12 cellular contexts compared by ENCODE assay signal in the genomic region with DNA sequence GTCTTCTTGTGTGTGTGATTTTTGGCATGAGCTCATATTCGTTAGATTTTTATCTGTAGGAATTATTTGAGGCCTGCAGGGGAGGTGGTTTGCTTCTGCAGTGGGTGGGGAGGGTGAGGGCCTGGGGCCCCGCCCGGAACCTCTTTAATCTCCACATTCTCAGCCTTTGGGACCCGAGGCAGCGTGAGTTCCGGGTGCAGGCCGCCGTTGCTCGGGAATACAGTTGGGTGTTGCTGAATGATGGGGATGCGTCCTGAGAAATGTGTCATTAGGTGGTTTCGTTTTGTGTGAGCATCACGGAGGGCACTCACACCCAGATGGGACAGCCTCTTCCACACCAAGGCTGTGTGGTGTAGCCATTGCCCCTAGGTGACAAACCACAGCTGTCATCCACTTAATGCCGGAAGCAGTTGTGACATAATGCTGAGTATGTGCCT. TPM values are rescaled to one million over a fixed set of nuclear protein-coding genes. Genes with fewer than 3 reads are reported as not detected.
DNase-seq lines count a peak whose midpoint lies in the region; ATAC-seq and TF ChIP-seq lines count a peak whose summit lies in the region.
"Had no signal": no experiment of that assay in that cellular context is flagged by ENCODE, and none has a peak within 500 bp of the region (broad histone marks: within the 10 kb centered on the region; RNA-seq: fewer than 3 reads in every experiment).

No MANE protein-coding gene starts in this region.

- H3K4me3 ChIP-seq in lower lobe of right lung (no peak overlapping the region), upper lobe of left lung (no peak overlapping the region), smooth muscle cell (no peak overlapping the region)

- H3K9me3 ChIP-seq in lower lobe of right lung = no peaks in the 10 kb centered on the region
- H3K9me3 ChIP-seq in upper lobe of left lung = peaks cover 0 to 5% (median 2%) of the 10 kb centered on the region in 4 donors
- no peaks in the 10 kb centered on the region for H3K9me3 ChIP-seq in smooth muscle cell (replicated peaks; ENCODE audit: low read depth)

- no peak overlapping the region for H3K9ac ChIP-seq in smooth muscle cell (ENCODE audit: low read depth)

- H4K20me1 ChIP-seq in smooth muscle cell (ENCODE audit: low read depth) = peaks cover 4% of the 10 kb centered on the region

- H3K36me3 ChIP-seq in lower lobe of right lung (peaks cover 9% of the 10 kb centered on the region), upper lobe of left lung (peaks cover 0 to 28% (median 6%) of the 10 kb centered on the region in 4 donors), smooth muscle cell (ENCODE audit: low read depth) (no peaks in the 10 kb centered on the region)

- intact Hi-C loops in lower lobe of right lung (cut with DNase I) = no loop called here

- H3K27ac Mint-ChIP-seq in activated CD8-positive, alpha-beta memory T cell treated with anti-CD3 and anti-CD28 coated beads, Interleukin-2, amount 10 ng/mL, durations not matched to agents 7 days and 5 days = peak overlapping the region; percentile 84
- H3K27ac Mint-ChIP-seq: B cell had no signal

- WGBS in upper lobe of left lung, 2 donors = 67 to 87% methylated on average over 10 to 13 of the region's 13 CpGs
- WGBS in smooth muscle cell (ENCODE audit: low lambda C conversion rate) = 90% methylated on average over 13 of the region's 13 CpGs

- no peak for TF ChIP-seq EP300 in upper lobe of left lung (IDR thresholded peaks at IDR 0.05)

- ATAC-seq in activated CD8-positive, alpha-beta memory T cell treated with anti-CD3 and anti-CD28 coated beads, Interleukin-2, amount 10 ng/mL, durations not matched to agents 7 days and 5 days = peak; percentile 83
- ATAC-seq in lower lobe of right lung (peak; percentile 66 to 79), upper lobe of left lung (ENCODE audit: low FRiP score in 2 of 2) (peak; percentile 58 to 71), HG02571 (IDR thresholded peaks at IDR 0.05; ENCODE audit: unreplicated experiment) (no peak)

- peaks cover 3% of the 10 kb centered on the region for H3K9me3 Mint-ChIP-seq in activated CD8-positive, alpha-beta memory T cell treated with anti-CD3 and anti-CD28 coated beads, Interleukin-2, amount 10 ng/mL, durations not matched to agents 7 days and 5 days (ENCODE audit: low read depth)

- H3F3A ChIP-seq in smooth muscle cell (ENCODE audit: low read depth) = no peaks in the 10 kb centered on the region

- CTCF ChIA-PET in activated CD8-positive, alpha-beta memory T cell treated with anti-CD3 and anti-CD28 coated beads, Interleukin-2, amount 10 ng/mL, durations not matched to agents 7 days and 5 days (lab: Charles Lee) = interaction anchor here (0.6 to 2.7 kb wide), 13 partner anchors 10 to 116 kb away, joined by 3 to 14 read pairs (median 4); a partner anchor contains a TSS

- H2AFZ ChIP-seq in smooth muscle cell (ENCODE audit: low read depth) = no peak overlapping the region

- H3K4me1 ChIP-seq in lower lobe of right lung = no peaks in the 10 kb centered on the region
- H3K4me1 ChIP-seq in upper lobe of left lung = no peaks in the 10 kb centered on the region
- H3K4me1 ChIP-seq in smooth muscle cell (ENCODE audit: low read depth) = no peaks in the 10 kb centered on the region
- H3K4me1 ChIP-seq: heart left ventricle had no signal

- H3K27me3 ChIP-seq in lower lobe of right lung (ENCODE audit: low read depth) = no peaks in the 10 kb centered on the region
- H3K27me3 ChIP-seq in upper lobe of left lung = no peaks in the 10 kb centered on the region
- H3K27me3 ChIP-seq in smooth muscle cell (ENCODE audit: low read depth) = no peaks in the 10 kb centered on the region
- H3K27me3 ChIP-seq: heart left ventricle had no signal

- H3K79me2 ChIP-seq in smooth muscle cell (ENCODE audit: low read depth) = no peaks in the 10 kb centered on the region

- H3K27ac ChIP-seq in lower lobe of right lung = no peak overlapping the region
- H3K27ac ChIP-seq in upper lobe of left lung = peak overlapping the region in 1 of 4 donors; percentile 16
- H3K27ac ChIP-seq in smooth muscle cell (ENCODE audit: low read depth) = no peak overlapping the region
- H3K27ac ChIP-seq: heart left ventricle had no signal

- no peak overlapping the region for H3K4me2 ChIP-seq in smooth muscle cell

- H3K36me3 Mint-ChIP-seq in activated CD8-positive, alpha-beta memory T cell treated with anti-CD3 and anti-CD28 coated beads, Interleukin-2, amount 10 ng/mL, durations not matched to agents 7 days and 5 days = peaks cover 18% of the 10 kb centered on the region

- peak overlapping the region; percentile 62 for H3K4me3 Mint-ChIP-seq in activated CD8-positive, alpha-beta memory T cell treated with anti-CD3 and anti-CD28 coated beads, Interleukin-2, amount 10 ng/mL, durations not matched to agents 7 days and 5 days
- H3K4me3 Mint-ChIP-seq: B cell had no signal

- no peak for TF ChIP-seq POLR2A in upper lobe of left lung (IDR thresholded peaks at IDR 0.05)

- H3K4me1 Mint-ChIP-seq in activated CD8-positive, alpha-beta memory T cell treated with anti-CD3 and anti-CD28 coated beads, Interleukin-2, amount 10 ng/mL, durations not matched to agents 7 days and 5 days = peaks cover 35% of the 10 kb centered on the region
- H3K4me1 Mint-ChIP-seq: B cell had no signal

- TF ChIP-seq CTCF in lower lobe of right lung (IDR thresholded peaks at IDR 0.05) (no peak), upper lobe of left lung (IDR thresholded peaks at IDR 0.05) (no peak), smooth muscle cell (IDR thresholded peaks at IDR 0.05; ENCODE audit: borderline replicate concordance, insufficient read depth, poor library complexity, severe bottlenecking) (no peak)

- peak in 2 of 3 donors; percentile 37 to 45 for DNase-seq in stimulated activated CD4-positive, alpha-beta T cell treated with anti-CD3 and anti-CD28 coated beads, Interleukin-12 subunit alpha, Interleukin-12 subunit beta, amount 100 ng/mL, for 48 hours (ENCODE audit: low read depth in 2 of 3, low spot score in 1 of 3)
- no peak for DNase-seq in stimulated activated CD4-positive, alpha-beta T cell treated with anti-CD3 and anti-CD28 coated beads, Interleukin-4, amount 100 ng/mL, for 1 hour
- peak; percentile 95 for DNase-seq in activated CD8-positive, alpha-beta memory T cell treated with anti-CD3 and anti-CD28 coated beads, Interleukin-2, amount 10 ng/mL, durations not matched to agents 7 days and 5 days
- DNase-seq in lower lobe of right lung = no peak
- DNase-seq in upper lobe of left lung = peak; percentile 28 to 52
- no peak for DNase-seq in smooth muscle cell (lab: John Stamatoyannopoulos, UW; ENCODE audit: unreplicated experiment)
- DNase-seq in hippocampal formation (lab: John Stamatoyannopoulos, UW) = no peak
- DNase-seq: amniotic stem cell, heart left ventricle had no signal

- H3K27me3 Mint-ChIP-seq in activated CD8-positive, alpha-beta memory T cell treated with anti-CD3 and anti-CD28 coated beads, Interleukin-2, amount 10 ng/mL, durations not matched to agents 7 days and 5 days = peaks cover 3% of the 10 kb centered on the region
- H3K27me3 Mint-ChIP-seq: B cell had no signal

RNA-seq across cellular contexts. Expression of a gene that starts 13.7 kb away (rescaled TPM):
- under 1 TPM in 1 of 2 experiments, not detected in 1; 0.20 TPM for total RNA-seq in activated CD8-positive, alpha-beta memory T cell treated with anti-CD3 and anti-CD28 coated beads, Interleukin-2, amount 10 ng/mL, durations not matched to agents 7 days and 5 days
- total RNA-seq in lower lobe of right lung (not detected), upper lobe of left lung (1 to 10 TPM in 1 of 6 donors, under 1 TPM in 2, not detected in 3; 0.59 to 2.1 (median 0.91) TPM), smooth muscle cell (not detected in 2 replicates)
- 0.34 TPM in 2 replicates for polyA plus RNA-seq in smooth muscle cell
- total RNA-seq: B cell, M059J had no signal
- polyA plus RNA-seq: heart left ventricle had no signal

RNA-seq across cellular contexts. Expression of a gene that starts 28.5 kb away (rescaled TPM):
- 10 to 100 TPM; 21.6 to 26.2 TPM for total RNA-seq in activated CD8-positive, alpha-beta memory T cell treated with anti-CD3 and anti-CD28 coated beads, Interleukin-2, amount 10 ng/mL, durations not matched to agents 7 days and 5 days
- total RNA-seq in lower lobe of right lung (29.4 TPM), upper lobe of left lung (100 to 1,000 TPM in 1 of 6 donors, 10 to 100 TPM in 5; 12.5 to 155 (median 35.8) TPM), smooth muscle cell (3.7 and 7.0 TPM in 2 replicates)
- polyA plus RNA-seq in smooth muscle cell = 18.7 and 20.7 TPM in 2 replicates

RNA-seq across cellular contexts. Expression of a gene that starts 46.0 kb away (rescaled TPM):
- under 1 TPM in 1 of 2 experiments, not detected in 1; 0.12 TPM for total RNA-seq in activated CD8-positive, alpha-beta memory T cell treated with anti-CD3 and anti-CD28 coated beads, Interleukin-2, amount 10 ng/mL, durations not matched to agents 7 days and 5 days
- total RNA-seq in lower lobe of right lung (not detected), upper lobe of left lung (1 to 10 TPM in 1 of 6 donors, not detected in 5; 2.9 TPM), smooth muscle cell (not detected in 2 replicates)
- polyA plus RNA-seq in smooth muscle cell = 0.10 TPM in 1 of 2 replicates, not detected in the other
- total RNA-seq: B cell, M059J had no signal

Comparison
In these comparisons a context has a peak if more than half of its experiments do, and no peak if none do; other contexts are left out.
1. DNase-seq: peak in stimulated activated CD4-positive, alpha-beta T cell treated with anti-CD3 and anti-CD28 coated beads, Interleukin-12 subunit alpha, Interleukin-12 subunit beta, amount 100 ng/mL, for 48 hours (2 of 3), activated CD8-positive, alpha-beta memory T cell treated with anti-CD3 and anti-CD28 coated beads, Interleukin-2, amount 10 ng/mL, durations not matched to agents 7 days and 5 days (single experiment) and upper lobe of left lung (2 of 2); none in stimulated activated CD4-positive, alpha-beta T cell treated with anti-CD3 and anti-CD28 coated beads, Interleukin-4, amount 100 ng/mL, for 1 hour (single experiment), lower lobe of right lung (single experiment), smooth muscle cell (single experiment) and hippocampal formation (0 of 2).